21 cellular contexts compared by ENCODE assay signal in genomic region chr1:84259376-84259775, GRCh38.
"Had no signal": no experiment of that assay in that cellular context is flagged by ENCODE, and none has a peak within 500 bp of the region (broad histone marks: within the 10 kb centered on the region; RNA-seq: fewer than 3 reads in every experiment).

No MANE protein-coding gene starts in this region.

- H3K27me3 Mint-ChIP-seq: activated CD4-positive, alpha-beta T cell treated with anti-CD3 and anti-CD28 coated beads for 36 hours; activated CD8-positive, alpha-beta T cell treated with anti-CD3 and anti-CD28 coated beads for 36 hours; activated naive CD8-positive, alpha-beta T cell had no signal

- H3K27ac ChIP-seq: gastroesophageal sphincter, prostate gland, WERI-Rb-1 had no signal

- H3K4me3 Mint-ChIP-seq: activated CD4-positive, alpha-beta T cell treated with anti-CD3 and anti-CD28 coated beads for 36 hours; activated CD8-positive, alpha-beta T cell treated with anti-CD3 and anti-CD28 coated beads for 36 hours; activated naive CD8-positive, alpha-beta T cell; activated T-cell treated with anti-CD3 and anti-CD28 coated beads, Interleukin-2, amount 50 U/mL, for 72 hours; mesothelial cell of epicardium; nephron progenitor cell had no signal

- H3K9me3 ChIP-seq: gastroesophageal sphincter, prostate gland had no signal

- H3K36me3 Mint-ChIP-seq: activated naive CD8-positive, alpha-beta T cell; mesothelial cell of epicardium had no signal

- H3K27me3 ChIP-seq: gastroesophageal sphincter had no signal

- H3K27ac Mint-ChIP-seq: activated CD4-positive, alpha-beta T cell treated with anti-CD3 and anti-CD28 coated beads for 36 hours; activated CD8-positive, alpha-beta T cell treated with anti-CD3 and anti-CD28 coated beads for 36 hours; activated naive CD8-positive, alpha-beta T cell; activated T-cell treated with anti-CD3 and anti-CD28 coated beads, Interleukin-2, amount 50 U/mL, for 72 hours; mesothelial cell of epicardium; nephron progenitor cell had no signal

- ATAC-seq: activated CD4-positive, alpha-beta T cell treated with anti-CD3 and anti-CD28 coated beads for 36 hours; activated CD8-positive, alpha-beta T cell treated with anti-CD3 and anti-CD28 coated beads for 36 hours; activated T-cell treated with anti-CD3 and anti-CD28 coated beads, Interleukin-2, amount 50 U/mL, for 72 hours; gastroesophageal sphincter; left colon; right cardiac atrium; stimulated activated naive CD8-positive, alpha-beta T cell treated with anti-CD3 and anti-CD28 coated beads, Interleukin-15, Interleukin-2, amounts not matched to agents 100 U/mL and 50 U/mL, for 24 hours had no signal

- H3K9me3 Mint-ChIP-seq: activated CD8-positive, alpha-beta T cell treated with anti-CD3 and anti-CD28 coated beads for 36 hours; mesothelial cell of epicardium; nephron progenitor cell had no signal

- H3K36me3 ChIP-seq: gastroesophageal sphincter, prostate gland, WERI-Rb-1 had no signal

- DNase-seq: activated CD4-positive, alpha-beta T cell treated with anti-CD3 and anti-CD28 coated beads for 36 hours; activated CD8-positive, alpha-beta T cell treated with anti-CD3 and anti-CD28 coated beads for 36 hours; activated gamma-delta T cell; activated T-cell treated with anti-CD3 and anti-CD28 coated beads, Interleukin-2, amount 50 U/mL, for 72 hours; amniotic stem cell; caudate nucleus; erythroblast; left colon; nephron progenitor cell; right cardiac atrium; small intestine; stimulated activated CD4-positive, alpha-beta T cell treated with anti-CD3 and anti-CD28 coated beads, Interleukin-4, amount 100 ng/mL, for 4 hours; stimulated activated CD8-positive, alpha-beta memory T cell treated with anti-CD3 and anti-CD28 coated beads, Interleukin-4, amount 100 ng/mL, for 48 hours; stimulated activated naive CD8-positive, alpha-beta T cell treated with anti-CD3 and anti-CD28 coated beads, Interleukin-15, Interleukin-2, amounts not matched to agents 100 U/mL and 50 U/mL, for 24 hours; trophoblast cell; WERI-Rb-1 had no signal

- H3K4me1 Mint-ChIP-seq: activated CD4-positive, alpha-beta T cell treated with anti-CD3 and anti-CD28 coated beads for 36 hours; mesothelial cell of epicardium had no signal

- H3K4me3 ChIP-seq: gastroesophageal sphincter, lung, prostate gland had no signal
